In the genomic region with DNA sequence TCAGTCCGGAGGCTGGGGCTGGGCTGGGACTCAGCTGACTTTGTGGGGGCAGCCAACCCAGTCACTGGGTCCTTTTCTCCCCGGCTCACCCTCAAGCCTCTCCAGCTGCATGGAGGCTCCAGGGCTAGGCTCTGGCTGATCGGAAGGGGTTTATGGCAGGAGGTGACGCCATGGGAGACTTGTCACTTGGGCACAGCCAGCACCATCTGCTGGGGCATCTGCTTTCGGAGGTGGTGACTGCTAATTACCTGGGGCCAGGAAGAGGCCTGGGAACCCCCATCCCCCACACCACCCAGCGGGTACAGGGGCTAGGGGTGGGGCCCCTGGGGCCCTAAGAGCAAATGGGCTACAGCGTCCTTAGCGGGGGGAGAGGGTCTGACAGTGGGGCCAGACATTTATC, we compare ENCODE assay signal across 9 cellular contexts. TPM values are rescaled to one million over a fixed set of nuclear protein-coding genes. Genes with fewer than 3 reads are reported as not detected.
DNase-seq lines count a peak whose midpoint lies in the region; ATAC-seq and TF ChIP-seq lines count a peak whose summit lies in the region.
"Had no signal": no experiment of that assay in that cellular context is flagged by ENCODE, and none has a peak within 500 bp of the region (broad histone marks: within the 10 kb centered on the region; RNA-seq: fewer than 3 reads in every experiment).

No MANE protein-coding gene starts in this region.

- peak overlapping the region; percentile 69 for H3K4me3 Mint-ChIP-seq in T-helper 2 cell treated with Interferon-gamma antibody and Interleukin-4, amounts not matched to agents 5 μg/mL and 100 μg/mL, for 36 hours
- peak overlapping the region; percentile 42 for H3K4me3 Mint-ChIP-seq in chondrocyte (ENCODE audit: unreplicated experiment)

- H3K9ac ChIP-seq in skeletal muscle satellite cell (ENCODE audit: low read depth, low read length) (peak overlapping the region; percentile 47), Karpas-422 (ENCODE audit: low read length) (no peak overlapping the region)

- H3K27me3 ChIP-seq in skeletal muscle satellite cell (ENCODE audit: control insufficient read depth, insufficient read depth, low read length) = no peaks in the 10 kb centered on the region
- no peaks in the 10 kb centered on the region for H3K27me3 ChIP-seq in Karpas-422 (ENCODE audit: low read length)

- H3K9me3 Mint-ChIP-seq in T-helper 2 cell treated with Interferon-gamma antibody and Interleukin-4, amounts not matched to agents 5 μg/mL and 100 μg/mL, for 36 hours = no peaks in the 10 kb centered on the region
- H3K9me3 Mint-ChIP-seq in chondrocyte (ENCODE audit: low read depth) = no peaks in the 10 kb centered on the region

- no peak for ATAC-seq in GM18861 (IDR thresholded peaks at IDR 0.05; ENCODE audit: unreplicated experiment)

- TF ChIP-seq CTCF in chondrocyte (IDR thresholded peaks at IDR 0.05) = no peak

- H3K4me1 ChIP-seq in skeletal muscle satellite cell (ENCODE audit: control insufficient read depth, insufficient read depth, low read length) = peaks cover 63% of the 10 kb centered on the region
- H3K4me1 ChIP-seq in Karpas-422 (ENCODE audit: low read length) = peaks cover 18% of the 10 kb centered on the region

- H3K9me2 ChIP-seq in Karpas-422 (replicated peaks; ENCODE audit: insufficient read depth, low read length) = no peaks in the 10 kb centered on the region

- no peaks in the 10 kb centered on the region; the same call in 1 of the 2 replicates for H4K20me1 ChIP-seq in Karpas-422 (ENCODE audit: insufficient read depth, low read depth, low read length)

- no peaks in the 10 kb centered on the region for H3K79me2 ChIP-seq in Karpas-422 (ENCODE audit: low read length)

- H2AFZ ChIP-seq in Karpas-422 (ENCODE audit: low read length) = no peak overlapping the region

- H3K4me3 ChIP-seq in skeletal muscle satellite cell (ENCODE audit: low read length) (no peak overlapping the region), Karpas-422 (ENCODE audit: low read length) (no peak overlapping the region)

- H3K4me2 ChIP-seq in skeletal muscle satellite cell (ENCODE audit: low read length) = peak overlapping the region; percentile 74
- no peak overlapping the region for H3K4me2 ChIP-seq in Karpas-422 (ENCODE audit: low read depth, low read length, poor library complexity, severe bottlenecking)

- DNase-seq in T-helper 2 cell treated with Interferon-gamma antibody and Interleukin-4, amounts not matched to agents 5 μg/mL and 100 μg/mL, for 36 hours (ENCODE audit: low spot score) = no peak
- DNase-seq in T-helper 2 cell = no peak
- DNase-seq in NCI-H510A (lab: John Stamatoyannopoulos, UW) = peak; percentile 85
- no peak for DNase-seq in chondrocyte (ENCODE audit: low spot score)
- DNase-seq in Karpas-422 = no peak
- DNase-seq in NCI-H2029 (lab: John Stamatoyannopoulos, UW) = no peak

- H3K27ac Mint-ChIP-seq in T-helper 2 cell treated with Interferon-gamma antibody and Interleukin-4, amounts not matched to agents 5 μg/mL and 100 μg/mL, for 36 hours = no peak overlapping the region
- H3K27ac Mint-ChIP-seq in chondrocyte (ENCODE audit: unreplicated experiment) = peak overlapping the region; percentile 86

- no peak overlapping the region for H3K27ac ChIP-seq in Karpas-422 (ENCODE audit: low read length)

- H3K36me3 Mint-ChIP-seq in T-helper 2 cell treated with Interferon-gamma antibody and Interleukin-4, amounts not matched to agents 5 μg/mL and 100 μg/mL, for 36 hours (ENCODE audit: low read depth) = peaks cover 22% of the 10 kb centered on the region
- peaks cover 3% of the 10 kb centered on the region for H3K36me3 Mint-ChIP-seq in chondrocyte (ENCODE audit: low read depth)

- peaks cover 18% of the 10 kb centered on the region for H3K4me1 Mint-ChIP-seq in T-helper 2 cell treated with Interferon-gamma antibody and Interleukin-4, amounts not matched to agents 5 μg/mL and 100 μg/mL, for 36 hours (ENCODE audit: low read depth)
- peaks cover 58% of the 10 kb centered on the region for H3K4me1 Mint-ChIP-seq in chondrocyte (ENCODE audit: low read depth)

- no peaks in the 10 kb centered on the region for H3K36me3 ChIP-seq in skeletal muscle satellite cell (ENCODE audit: insufficient read depth, low read length)
- no peaks in the 10 kb centered on the region for H3K36me3 ChIP-seq in Karpas-422 (ENCODE audit: insufficient read depth, low read length)

- H3K9me3 ChIP-seq in skeletal muscle satellite cell (replicated peaks; ENCODE audit: low read length) (no peaks in the 10 kb centered on the region), Karpas-422 (ENCODE audit: low read length) (no peaks in the 10 kb centered on the region)

- H3K27me3 Mint-ChIP-seq in T-helper 2 cell treated with Interferon-gamma antibody and Interleukin-4, amounts not matched to agents 5 μg/mL and 100 μg/mL, for 36 hours (ENCODE audit: low read depth) = peaks cover 14% of the 10 kb centered on the region
- no peaks in the 10 kb centered on the region for H3K27me3 Mint-ChIP-seq in chondrocyte (ENCODE audit: low read depth)

RNA-seq across cellular contexts. Expression of a gene that starts 1.5 kb away (rescaled TPM):
- 36.7 to 39.9 TPM (median 39.9 TPM) in 3 replicates for total RNA-seq in chondrocyte
- total RNA-seq in skeletal muscle satellite cell (2012; rRNA removed) = 1.3 and 2.0 TPM in 2 replicates
- 0.07 and 0.19 TPM in 2 replicates for total RNA-seq in Karpas-422 (2014; rRNA removed; shearing (Covaris generic); ENCODE audit: low replicate concordance)

RNA-seq across cellular contexts. Expression of a gene that starts 37.2 kb away (rescaled TPM):
- total RNA-seq in chondrocyte = 19.6 to 30.6 TPM (median 21.0 TPM) in 3 replicates
- 25.3 and 31.0 TPM in 2 replicates for total RNA-seq in skeletal muscle satellite cell (2012; rRNA removed)
- total RNA-seq in Karpas-422 (2014; rRNA removed; shearing (Covaris generic); ENCODE audit: low replicate concordance) = 10.5 and 30.1 TPM in 2 replicates

RNA-seq across cellular contexts. Expression of a gene that starts 40.7 kb away (rescaled TPM):
- 9.3 to 20.2 TPM (median 10.0 TPM) in 3 replicates for total RNA-seq in chondrocyte
- 6.8 and 9.6 TPM in 2 replicates for total RNA-seq in skeletal muscle satellite cell (2012; rRNA removed)
- total RNA-seq in Karpas-422 (2014; rRNA removed; shearing (Covaris generic); ENCODE audit: low replicate concordance) = 0.93 and 1.1 TPM in 2 replicates

RNA-seq across cellular contexts. Expression of a gene that starts 41.9 kb away (rescaled TPM):
- not detected in 3 replicates for total RNA-seq in chondrocyte
- not detected in 2 replicates for total RNA-seq in skeletal muscle satellite cell (2012; rRNA removed)
- total RNA-seq in Karpas-422 (2014; rRNA removed; shearing (Covaris generic); ENCODE audit: low replicate concordance) = not detected in 2 replicates
- total RNA-seq: ureter had no signal

Comparison
In these comparisons a context has a peak if more than half of its experiments do, and no peak if none do; other contexts are left out.
1. RNA of a gene that starts 1.5 kb away (total RNA-seq): 36.7 to 39.9 TPM in chondrocyte; 0.07 to 0.19 TPM in Karpas-422; every median in the first group is over 10 times any median in the second.